ENCODE assay signal across 2 cellular contexts in genomic region chr1:182761396-182762395, GRCh38.
TF ChIP-seq lines count a peak whose summit lies in the region.

No MANE protein-coding gene starts in this region.

TF ChIP-seq in HepG2, 621 proteins besides CTCF, POLR2A, EP300 and RAD21:
- TF ChIP-seq ZC3H4 (CRISPR knock-in tag; IDR thresholded peaks at IDR 0.05; ENCODE audit: borderline replicate concordance), result no peak
- no peak for TF ChIP-seq MYC (CRISPR knock-in tag; IDR thresholded peaks at IDR 0.05; ENCODE audit: borderline replicate concordance)
- TF ChIP-seq ZFP36 (IDR thresholded peaks at IDR 0.05; ENCODE audit: borderline replicate concordance, low read depth, low read length, partially characterized antibody), result peak; percentile 29
- no peak for TF ChIP-seq ZNF788 (CRISPR knock-in tag; IDR thresholded peaks at IDR 0.05; ENCODE audit: borderline replicate concordance)
- peak; percentile 97 for TF ChIP-seq TP53 (CRISPR knock-in tag; conservative IDR thresholded peaks at IDR 0.05)
- TF ChIP-seq EED (CRISPR knock-in tag; IDR thresholded peaks at IDR 0.05), result no peak
- TF ChIP-seq CC2D1A (CRISPR knock-in tag; IDR thresholded peaks at IDR 0.05), result no peak
- no peak for TF ChIP-seq ZNF619 (CRISPR knock-in tag; IDR thresholded peaks at IDR 0.05)
- TF ChIP-seq ZNF629 (CRISPR knock-in tag; conservative IDR thresholded peaks at IDR 0.05), result no peak
- TF ChIP-seq TAF1 (CRISPR knock-in tag; IDR thresholded peaks at IDR 0.05), result no peak
- no peak for TF ChIP-seq ZNF792 (CRISPR knock-in tag; IDR thresholded peaks at IDR 0.05)

TF ChIP-seq in endothelial cell of umbilical vein, 7 proteins besides CTCF, POLR2A, EP300 and RAD21:
- TF ChIP-seq MYC (IDR thresholded peaks at IDR 0.05; ENCODE audit: low read depth, low read length) (no peak), JUN (IDR thresholded peaks at IDR 0.05; ENCODE audit: borderline replicate concordance, insufficient read depth, insufficient read length, low read depth) (no peak), GATA2 (IDR thresholded peaks at IDR 0.05; ENCODE audit: insufficient read depth, insufficient read length, low read depth, low read length) (no peak), EZH2 (IDR thresholded peaks at IDR 0.05; ENCODE audit: borderline replicate concordance, low read depth, low read length, severe bottlenecking) (no peak), FOS (IDR thresholded peaks at IDR 0.05; ENCODE audit: borderline replicate concordance, insufficient read depth, low read length) (no peak), POLR2AphosphoS5 (IDR thresholded peaks at IDR 0.05; ENCODE audit: insufficient read depth, low read depth, low read length) (no peak)
- TF ChIP-seq, protein P1, sequence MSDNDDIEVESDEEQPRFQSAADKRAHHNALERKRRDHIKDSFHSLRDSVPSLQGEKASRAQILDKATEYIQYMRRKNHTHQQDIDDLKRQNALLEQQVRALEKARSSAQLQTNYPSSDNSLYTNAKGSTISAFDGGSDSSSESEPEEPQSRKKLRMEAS (IDR thresholded peaks at IDR 0.05; ENCODE audit: insufficient read depth, insufficient read length), result no peak
